Comparison of ENCODE assay signal across 19 cellular contexts in the genomic region with DNA sequence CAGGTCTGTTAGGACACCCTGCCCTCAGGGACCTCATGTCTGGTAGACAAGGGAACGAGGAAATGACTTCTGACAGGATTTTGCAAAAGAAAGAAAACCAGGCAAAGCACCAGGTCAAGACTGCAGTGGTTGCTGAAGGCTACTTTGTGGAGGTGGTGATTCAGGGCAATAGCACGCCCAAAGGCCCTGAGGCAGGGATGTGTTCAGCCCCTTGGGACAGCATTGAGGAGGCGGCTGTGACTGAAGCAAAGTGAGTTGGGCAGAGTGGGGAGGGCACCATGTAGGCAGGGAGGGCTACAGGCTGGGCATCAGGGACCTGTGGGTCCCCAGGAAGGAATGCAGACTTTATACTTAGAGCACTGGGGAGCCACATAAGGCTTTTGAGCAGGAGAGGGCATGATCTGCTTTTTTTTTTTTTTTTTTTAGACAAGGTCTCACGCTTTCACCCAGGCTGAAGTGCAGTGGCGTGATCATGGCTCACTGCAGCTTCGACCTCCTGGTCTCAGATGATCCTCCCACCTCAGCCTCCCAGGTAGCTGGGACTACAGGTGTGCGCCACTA. TPM values are rescaled to one million over a fixed set of nuclear protein-coding genes. Genes with fewer than 3 reads are reported as not detected.
DNase-seq lines count a peak whose midpoint lies in the region; ATAC-seq and TF ChIP-seq lines count a peak whose summit lies in the region.
"Had no signal": no experiment of that assay in that cellular context is flagged by ENCODE, and none has a peak within 500 bp of the region (broad histone marks: within the 10 kb centered on the region; RNA-seq: fewer than 3 reads in every experiment).

No MANE protein-coding gene starts in this region.

- H3K9me3 ChIP-seq in PC-3 (ENCODE audit: low read length) (no peaks in the 10 kb centered on the region), trophoblast cell (ENCODE audit: insufficient read depth, low read depth, low read length) (peaks cover 3% of the 10 kb centered on the region)
- H3K9me3 ChIP-seq: esophagus muscularis mucosa, tibial artery had no signal

- H4K12ac ChIP-seq in trophoblast cell (ENCODE audit: low read depth, low read length): no peak overlapping the region

- DNase-seq in GM03348 (ENCODE audit: low spot score) (peak; percentile 32), PC-3 (peak; percentile 88), epithelial cell of prostate (ENCODE audit: low read depth, low spot score) (peak; percentile 95), trophoblast cell (peak; percentile 98 to 99), nephron progenitor cell (no peak), Kasumi-1 (lab: John Stamatoyannopoulos, UW) (no peak), COR-L47 (lab: John Stamatoyannopoulos, UW) (no peak), epidermal melanocyte (ENCODE audit: insufficient read length, low spot score) (no peak)
- DNase-seq: activated CD4-positive, alpha-beta T cell treated with anti-CD3 and anti-CD28 coated beads for 36 hours; activated naive CD4-positive, alpha-beta T cell treated with anti-CD3 and anti-CD28 coated beads for 36 hours; DMS79; hippocampal formation; NCI-H1105 treated with DMSO at 0.1 percent for 48 hours; occipital lobe; tibial artery had no signal

- H3K4me3 ChIP-seq in PC-3 (ENCODE audit: low read length): no peak overlapping the region
- H3K4me3 ChIP-seq in trophoblast cell (ENCODE audit: low read depth, low read length): no peak overlapping the region
- H3K4me3 ChIP-seq: coronary artery, esophagus muscularis mucosa, smooth muscle cell, tibial artery had no signal

- intact Hi-C loops in PC-3 (cut with micrococcal nuclease): no loop called here

- no peak for TF ChIP-seq CTCF in PC-3 (conservative IDR thresholded peaks at IDR 0.05; ENCODE audit: low read depth, low read length)
- TF ChIP-seq CTCF in nephron progenitor cell (IDR thresholded peaks at IDR 0.05): no peak

- peaks cover 5% of the 10 kb centered on the region for H3K27me3 Mint-ChIP-seq in nephron progenitor cell (ENCODE audit: low read depth, poor library complexity)
- H3K27me3 Mint-ChIP-seq: activated CD4-positive, alpha-beta T cell treated with anti-CD3 and anti-CD28 coated beads for 36 hours had no signal

- H3K4me2 ChIP-seq in PC-3 (ENCODE audit: low read length): peak overlapping the region; percentile 43
- no peak overlapping the region for H3K4me2 ChIP-seq in trophoblast cell (ENCODE audit: low read length)
- H3K4me2 ChIP-seq: smooth muscle cell had no signal

- H3K27me3 ChIP-seq in PC-3 (ENCODE audit: low read length) (no peaks in the 10 kb centered on the region), trophoblast cell (ENCODE audit: insufficient read depth, low read length) (no peaks in the 10 kb centered on the region)

- H3K36me3 Mint-ChIP-seq in nephron progenitor cell (ENCODE audit: low read depth): peaks cover 3% of the 10 kb centered on the region

- H3K27ac ChIP-seq in PC-3 (ENCODE audit: low read length): no peak overlapping the region
- H3K27ac ChIP-seq in epithelial cell of prostate: peak overlapping the region; percentile 90
- H3K27ac ChIP-seq in trophoblast cell (ENCODE audit: low read depth, low read length): peak overlapping the region; percentile 22
- H3K27ac ChIP-seq: C4-2B, coronary artery, esophagus muscularis mucosa, tibial artery had no signal

- POLR2A ChIA-PET in PC-3 (lab: Charles Lee; ENCODE audit: unreplicated experiment): no interaction called here

- H3K23ac ChIP-seq in trophoblast cell (ENCODE audit: low read length): no peak overlapping the region

- H3K36me3 ChIP-seq in PC-3 (ENCODE audit: low read depth, low read length) (no peaks in the 10 kb centered on the region), trophoblast cell (ENCODE audit: control insufficient read depth in 1 of 2, insufficient read depth in 2 of 2, low read length in 2 of 2) (no peaks in the 10 kb centered on the region)
- H3K36me3 ChIP-seq: esophagus muscularis mucosa, tibial artery had no signal

- no peak overlapping the region for H2BK120ac ChIP-seq in trophoblast cell (ENCODE audit: insufficient read depth, low read length, poor library complexity)

- H3F3A ChIP-seq in PC-3 (ENCODE audit: low read length, unreplicated experiment): no peaks in the 10 kb centered on the region

- H3K79me2 ChIP-seq in PC-3 (ENCODE audit: low read length) (no peaks in the 10 kb centered on the region), trophoblast cell (ENCODE audit: control insufficient read depth, insufficient read depth, low read length, poor library complexity) (no peaks in the 10 kb centered on the region)

- H3K9me3 Mint-ChIP-seq in nephron progenitor cell: no peaks in the 10 kb centered on the region
- H3K9me3 Mint-ChIP-seq: activated naive CD4-positive, alpha-beta T cell treated with anti-CD3 and anti-CD28 coated beads for 36 hours had no signal

- peaks cover 16% of the 10 kb centered on the region for H3K4me1 Mint-ChIP-seq in nephron progenitor cell
- H3K4me1 Mint-ChIP-seq: activated CD4-positive, alpha-beta T cell treated with anti-CD3 and anti-CD28 coated beads for 36 hours had no signal

- no CpG with 5 or more reads among the region's 7 CpGs for WGBS in trophoblast cell (ENCODE audit: extremely low coverage, insufficient coverage, insufficient read length)

- H4K91ac ChIP-seq in trophoblast cell (ENCODE audit: low read depth, low read length): no peak overlapping the region

- H3K4me1 ChIP-seq in PC-3 (ENCODE audit: insufficient read depth, low read length): peaks cover 6% of the 10 kb centered on the region
- peaks cover 3 to 4% of the 10 kb centered on the region in 2 experiments for H3K4me1 ChIP-seq in trophoblast cell (ENCODE audit: control insufficient read depth in 1 of 2, insufficient read depth in 2 of 2, low read length in 2 of 2)
- H3K4me1 ChIP-seq: esophagus muscularis mucosa, tibial artery had no signal

- no peak overlapping the region for H4K8ac ChIP-seq in trophoblast cell (ENCODE audit: low read depth, low read length)

- no peak overlapping the region for H3K27ac Mint-ChIP-seq in nephron progenitor cell
- H3K27ac Mint-ChIP-seq: activated CD4-positive, alpha-beta T cell treated with anti-CD3 and anti-CD28 coated beads for 36 hours; activated naive CD4-positive, alpha-beta T cell treated with anti-CD3 and anti-CD28 coated beads for 36 hours had no signal

- H3K4ac ChIP-seq in trophoblast cell (ENCODE audit: low read depth, low read length): no peak overlapping the region

- no peak overlapping the region for H3K14ac ChIP-seq in trophoblast cell (ENCODE audit: low read length)

- H3K79me1 ChIP-seq in trophoblast cell (ENCODE audit: low read length): no peaks in the 10 kb centered on the region

- CTCF ChIA-PET in PC-3 (lab: Charles Lee): no interaction called here

- peak; percentile 82 for ATAC-seq in PC-3
- ATAC-seq: activated CD4-positive, alpha-beta T cell treated with anti-CD3 and anti-CD28 coated beads for 36 hours had no signal

- H3K9ac ChIP-seq in PC-3 (ENCODE audit: low read length): no peak overlapping the region
- H3K9ac ChIP-seq in trophoblast cell (ENCODE audit: low read length): no peak overlapping the region

- no peaks in the 10 kb centered on the region for H4K20me1 ChIP-seq in PC-3 (ENCODE audit: low read length)

- no peaks in the 10 kb centered on the region for H3K9me2 ChIP-seq in PC-3 (replicated peaks; ENCODE audit: low read length)

- BruUV-seq in PC-3 (replicated peaks; lab: Mats Ljungman, UMichigan): no TSS peak

- H2AK5ac ChIP-seq in trophoblast cell (ENCODE audit: low read length): no peak overlapping the region

- no peak overlapping the region for H3K18ac ChIP-seq in trophoblast cell (ENCODE audit: low read length)

- H2BK12ac ChIP-seq in trophoblast cell (ENCODE audit: low read length): no peak overlapping the region

- H2AFZ ChIP-seq in PC-3 (ENCODE audit: low read length) (no peak overlapping the region), trophoblast cell (ENCODE audit: insufficient read depth, low read length, poor library complexity) (no peak overlapping the region)

- no peak overlapping the region for H2BK5ac ChIP-seq in trophoblast cell (ENCODE audit: low read depth, low read length, poor library complexity)

- H3K4me3 Mint-ChIP-seq in nephron progenitor cell: no peak overlapping the region
- H3K4me3 Mint-ChIP-seq: activated CD4-positive, alpha-beta T cell treated with anti-CD3 and anti-CD28 coated beads for 36 hours; activated naive CD4-positive, alpha-beta T cell treated with anti-CD3 and anti-CD28 coated beads for 36 hours had no signal

RNA-seq across cellular contexts. Expression of gene HOMER3, which starts 10.8 kb away (rescaled TPM):
- total RNA-seq in PC-3 (2014; rRNA removed): 118 and 143 TPM in 2 replicates
- 29.5 and 31.8 TPM in 2 replicates for polyA plus RNA-seq in trophoblast cell (2013)
- total RNA-seq: activated naive CD4-positive, alpha-beta T cell treated with anti-CD3 and anti-CD28 coated beads for 36 hours had no signal

RNA-seq across cellular contexts. Expression of gene DDX49, which starts 32.3 kb away (rescaled TPM):
- total RNA-seq in PC-3 (2014; rRNA removed): 120 and 145 TPM in 2 replicates
- polyA plus RNA-seq in trophoblast cell (2013): 21.8 TPM in 2 replicates

RNA-seq across cellular contexts. Expression of gene COPE, which starts 32.6 kb away (rescaled TPM):
- total RNA-seq in PC-3 (2014; rRNA removed): 408 and 410 TPM in 2 replicates
- 314 and 349 TPM in 2 replicates for polyA plus RNA-seq in trophoblast cell (2013)

RNA-seq across cellular contexts. Expression of gene CERS1, which starts 55.8 kb away (rescaled TPM):
- total RNA-seq in PC-3 (2014; rRNA removed): 0.95 and 3.3 TPM in 2 replicates
- 3.3 and 3.9 TPM in 2 replicates for polyA plus RNA-seq in trophoblast cell (2013)
- total RNA-seq: activated naive CD4-positive, alpha-beta T cell treated with anti-CD3 and anti-CD28 coated beads for 36 hours had no signal

Comparison
In these comparisons a context has a peak if more than half of its experiments do, and no peak if none do; other contexts are left out.
1. DNase-seq: peak in GM03348 (single experiment), PC-3 (single experiment), epithelial cell of prostate (single experiment) and trophoblast cell (2 of 2); none in nephron progenitor cell (single experiment), Kasumi-1 (0 of 2), COR-L47 (single experiment) and epidermal melanocyte (single experiment).